9 cellular contexts compared by ENCODE assay signal in the genomic region with DNA sequence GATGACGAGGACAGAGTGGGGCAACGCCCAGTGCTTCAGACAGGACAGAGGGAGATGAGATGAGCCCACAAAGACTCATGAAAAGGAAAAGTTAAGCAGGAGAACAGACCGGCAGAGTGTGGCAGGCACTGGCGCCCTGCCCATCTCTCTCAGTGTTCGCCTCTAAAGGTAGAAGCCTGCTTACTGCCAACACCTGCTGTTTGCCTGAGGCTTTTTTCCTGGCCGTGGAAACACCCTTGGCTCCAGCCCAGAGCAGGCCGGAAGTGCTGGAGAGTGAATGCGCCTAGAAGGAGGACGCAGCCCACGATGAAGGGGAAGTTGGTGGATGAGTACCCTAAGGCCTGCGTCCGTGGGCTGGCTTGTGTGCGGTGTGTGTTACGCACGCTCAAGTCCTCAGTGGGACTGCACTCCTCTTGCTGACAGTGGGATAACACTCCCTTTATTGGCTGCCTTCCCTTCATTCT. TPM values are rescaled to one million over a fixed set of nuclear protein-coding genes. Genes with fewer than 3 reads are reported as not detected.
DNase-seq lines count a peak whose midpoint lies in the region; ATAC-seq, FAIRE-seq and TF ChIP-seq lines count a peak whose summit lies in the region.
"Had no signal": no experiment of that assay in that cellular context is flagged by ENCODE, and none has a peak within 500 bp of the region (broad histone marks: within the 10 kb centered on the region; RNA-seq: fewer than 3 reads in every experiment).

No MANE protein-coding gene starts in this region.

- no peak overlapping the region for H3K4ac ChIP-seq in H1 (replicated peaks; ENCODE audit: insufficient read length, low read depth, low read length)

- H4K91ac ChIP-seq in H1 (replicated peaks; ENCODE audit: insufficient read length, low read length): no peak overlapping the region

- no peak overlapping the region for H3K18ac ChIP-seq in H1 (ENCODE audit: extremely low read depth, low read length)

- H3K27ac ChIP-seq in H1 (ENCODE audit: low read depth, low read length): no peak overlapping the region
- H3K27ac ChIP-seq: suprapubic skin had no signal

- CTCF ChIA-PET in H1 (lab: Charles Lee; ENCODE audit: partially characterized antibody): interaction anchor here (1.4 kb wide), 1 partner anchor 80 kb away, joined by 3 read pairs; no protein-coding TSS in a partner anchor

- ATAC-seq in GM19035 (IDR thresholded peaks at IDR 0.05; ENCODE audit: unreplicated experiment) (no peak), HG02884 (IDR thresholded peaks at IDR 0.05; ENCODE audit: unreplicated experiment) (no peak)

- DNase-seq in NCI-H510A treated with DMSO at 0.1 percent for 48 hours (lab: John Stamatoyannopoulos, UW): peak; percentile 94
- DNase-seq in H1 (ENCODE audit: low read depth in 1 of 2, low spot score in 2 of 2): no peak
- DNase-seq in renal cortical epithelial cell (ENCODE audit: low read depth): peak; percentile 62
- DNase-seq in stimulated activated CD4-positive, alpha-beta T cell treated with anti-CD3 and anti-CD28 coated beads, Interleukin-4, amount 100 ng/mL, for 1 hour: no peak
- DNase-seq in HTR-8/SVneo (ENCODE audit: insufficient read length, low spot score): no peak

- peaks cover 0 to 9% (median under 1%) of the 10 kb centered on the region in 4 experiments; a peak in 4 of 7 replicates for H3K27me3 ChIP-seq in H1 (replicated peaks in 1 of 4; ENCODE audit: control insufficient read depth in 3 of 4, extremely low read depth in 1 of 4, insufficient read depth in 3 of 4, low read length in 3 of 4)

- H4K5ac ChIP-seq in H1 (ENCODE audit: insufficient read length, low read depth, low read length): no peak overlapping the region

- H3K56ac ChIP-seq in H1 (replicated peaks; ENCODE audit: insufficient read length, low read depth, low read length): no peak overlapping the region

- no peak overlapping the region for H2BK20ac ChIP-seq in H1 (ENCODE audit: low read length)

- peak overlapping the region; percentile 88; the same call in 1 of the 2 replicates for H2BK12ac ChIP-seq in H1 (ENCODE audit: low read depth, low read length)

- H4K20me1 ChIP-seq in H1 (replicated peaks in 1 of 2; ENCODE audit: control insufficient read depth in 1 of 2, insufficient read depth in 2 of 2, low read length in 2 of 2): peaks cover 0 to 2% of the 10 kb centered on the region in 2 experiments

- no peak overlapping the region for H3K23ac ChIP-seq in H1 (ENCODE audit: insufficient read length)

- H3K79me2 ChIP-seq in H1 (ENCODE audit: control insufficient read depth in 1 of 2, insufficient read depth in 2 of 2, low read length in 2 of 2): no peaks in the 10 kb centered on the region

- H2BK120ac ChIP-seq in H1 (replicated peaks; ENCODE audit: low read depth, low read length): no peak overlapping the region

- H4K8ac ChIP-seq in H1 (ENCODE audit: extremely low read depth, insufficient read depth, low read length): no peak overlapping the region

- peak overlapping the region; percentile 75; the same call in 1 of the 2 replicates for H2BK15ac ChIP-seq in H1 (ENCODE audit: low read length)

- H3K23me2 ChIP-seq in H1 (ENCODE audit: low read depth, low read length): no peaks in the 10 kb centered on the region

- no peak overlapping the region for H2AK5ac ChIP-seq in H1 (ENCODE audit: low read depth, low read length)

- H2BK5ac ChIP-seq in H1 (ENCODE audit: low read depth, low read length): no peak overlapping the region

- no peak for TF ChIP-seq CTCF in H1 (IDR thresholded peaks at IDR 0.05; ENCODE audit: control extremely low read depth in 1 of 3, insufficient read depth in 1 of 3, low read depth in 1 of 3, low read length in 3 of 3)

- TF ChIP-seq POLR2A in H1 (IDR thresholded peaks at IDR 0.05; ENCODE audit: control extremely low read depth in 1 of 2, low read depth in 2 of 2, low read length in 2 of 2): no peak

- H3K4me1 ChIP-seq in H1 (replicated peaks in 1 of 4; ENCODE audit: control insufficient read depth in 3 of 4, insufficient read depth in 4 of 4, low read length in 3 of 4): peaks cover 0 to 2% (median 0%) of the 10 kb centered on the region in 4 experiments; a peak in 2 of 7 replicates

- H3K4me3 ChIP-seq in H1 (ENCODE audit: extremely low read depth in 1 of 4, insufficient read depth in 2 of 4, low read depth in 3 of 4, low read length in 4 of 4): no peak overlapping the region
- H3K4me3 ChIP-seq: suprapubic skin had no signal

- H3K36me3 ChIP-seq in H1 (ENCODE audit: control insufficient read depth in 2 of 4, insufficient read depth in 4 of 4, low read length in 3 of 4): no peaks in the 10 kb centered on the region
- H3K36me3 ChIP-seq: suprapubic skin had no signal

- no peaks in the 10 kb centered on the region for H3K9me3 ChIP-seq in H1 (ENCODE audit: insufficient read depth in 2 of 2, low read depth in 1 of 2, low read length in 1 of 2)
- H3K9me3 ChIP-seq: suprapubic skin had no signal

- no peak overlapping the region for H3K4me2 ChIP-seq in H1 (ENCODE audit: insufficient read depth in 1 of 2, low read depth in 2 of 2, low read length in 2 of 2)

- H3K14ac ChIP-seq in H1 (ENCODE audit: insufficient read length): no peak overlapping the region

- 86% methylated on average over 15 of the region's 15 CpGs; no CpG with 5 or more reads in 1 of the 2 experiments for WGBS in H1 (ENCODE audit: extremely low coverage in 1 of 2, insufficient coverage in 1 of 2, insufficient read length in 1 of 2, insufficient replicate concordance in 2 of 2, low coverage in 1 of 2, low lambda C conversion rate in 2 of 2, missing lambda C conversion rate in 1 of 2), 2 experiments

- FAIRE-seq in H1 (lab: Jason Lieb, UNC) (no peak), HTR-8/SVneo (lab: Jason Lieb, UNC) (no peak)

- no peaks in the 10 kb centered on the region for H3K79me1 ChIP-seq in H1 (ENCODE audit: low read depth, low read length)

- no peak overlapping the region for H2AFZ ChIP-seq in H1 (ENCODE audit: low read length)

- TF ChIP-seq RAD21 in Ishikawa (IDR thresholded peaks at IDR 0.05; ENCODE audit: low read depth): peak; percentile 17; the same call in 1 of the 2 replicates
- no peak for TF ChIP-seq RAD21 in H1 (IDR thresholded peaks at IDR 0.05 in 1 of 2, conservative IDR thresholded peaks at IDR 0.05 in 1 of 2; ENCODE audit: low read depth in 2 of 2, low read length in 2 of 2)

- POLR2A ChIA-PET in H1 (lab: Charles Lee; ENCODE audit: partially characterized antibody): no interaction called here

- H3K9ac ChIP-seq in H1 (replicated peaks in 1 of 4; ENCODE audit: extremely low read depth in 1 of 4, low read depth in 3 of 4, low read length in 3 of 4): no peak overlapping the region

- TF ChIP-seq EP300 in Ishikawa (IDR thresholded peaks at IDR 0.05; ENCODE audit: borderline replicate concordance) (peak; percentile 82), H1 (IDR thresholded peaks at IDR 0.05; ENCODE audit: borderline replicate concordance in 1 of 2, low read depth in 2 of 2, low read length in 2 of 2) (no peak)

TF ChIP-seq in Ishikawa, 13 proteins besides CTCF, POLR2A, EP300 and RAD21 (continues in another document):
- TF ChIP-seq EGR1 (IDR thresholded peaks at IDR 0.05) (0 out of 2 replicates have a peak, but pooled peaks have one; percentile 19), TEAD4 (IDR thresholded peaks at IDR 0.05) (0 out of 2 replicates have a peak, but pooled peaks have one; percentile 21), CREB1 (IDR thresholded peaks at IDR 0.05; ENCODE audit: low read depth) (no peak), NFIC (IDR thresholded peaks at IDR 0.05) (peak; percentile 97), TCF12 (IDR thresholded peaks at IDR 0.05; ENCODE audit: low read depth) (peak; percentile 73)

TF ChIP-seq in H1, 55 proteins besides CTCF, POLR2A, EP300 and RAD21:
- TF ChIP-seq FOSL1 (IDR thresholded peaks at IDR 0.05; ENCODE audit: insufficient read depth, low read depth, low read length): no peak

RNA-seq across cellular contexts. Expression of a gene that starts 9.3 kb away (rescaled TPM):
- total RNA-seq in H1 (2021; fragmentation: NEBNext Ultra II Directional; extraction: Animal tissue kit (Norgen Biotek cat#: 25700)): 13.3 and 14.7 TPM in 2 replicates
- polyA plus RNA-seq in H1 (2011; rRNA removed): 4.8 and 6.7 TPM in 2 replicates
- 2.2 TPM for polyA plus RNA-seq in H1 (2011; cell fraction: cytosol; rRNA removed)
- 8.8 TPM for polyA plus RNA-seq in H1 (2011; cell fraction: nucleus; rRNA removed)
- 9.6 to 20.8 TPM (median 19.1 TPM) in 4 replicates for polyA plus RNA-seq in H1 (2012, experiment 1 of 2)
- polyA plus RNA-seq in H1 (2012, experiment 2 of 2): 13.4 TPM
- 5.1 TPM for polyA plus RNA-seq in H1 (2013, experiment 1 of 2)
- polyA plus RNA-seq in H1 (2013, experiment 2 of 2): 5.1 TPM
- 2.0 and 2.4 TPM in 2 replicates for polyA minus RNA-seq in H1 (2011; rRNA and poly(A)+ RNA removed)
- polyA minus RNA-seq in H1 (2011; cell fraction: cytosol; rRNA and poly(A)+ RNA removed): 9.3 TPM
- polyA minus RNA-seq in H1 (2011; cell fraction: nucleus; rRNA and poly(A)+ RNA removed): 5.1 TPM
- total RNA-seq in renal cortical epithelial cell: 1.9 and 8.0 TPM in 2 replicates

Comparison
In these comparisons a context has a peak if more than half of its experiments do, and no peak if none do; other contexts are left out.
1. DNase-seq: peak in NCI-H510A treated with DMSO at 0.1 percent for 48 hours (single experiment) and renal cortical epithelial cell (single experiment); none in H1 (0 of 2), stimulated activated CD4-positive, alpha-beta T cell treated with anti-CD3 and anti-CD28 coated beads, Interleukin-4, amount 100 ng/mL, for 1 hour (single experiment) and HTR-8/SVneo (single experiment).